ENCODE assay signal across 23 cellular contexts in genomic region chrX:72468607-72469006, GRCh38.
A peak's percentile ranks its signal among the peaks of the same experiment; 100 is the strongest.
DNase-seq lines count a peak whose midpoint lies in the region; ATAC-seq, FAIRE-seq and TF ChIP-seq lines count a peak whose summit lies in the region.
"Had no signal": no experiment of that assay in that cellular context is flagged by ENCODE, and none has a peak within 500 bp of the region (broad histone marks: within the 10 kb centered on the region; RNA-seq: fewer than 3 reads in every experiment).

No MANE protein-coding gene starts in this region.

- 66% methylated on average over 2 of the region's 2 CpGs for WGBS in A549 (ENCODE audit: missing lambda C conversion rate)
- WGBS in K562 (ENCODE audit: insufficient coverage, low coverage, missing lambda C conversion rate) = 31% methylated on average over 2 of the region's 2 CpGs

- H3K4me3 ChIP-seq in A549 = no peak overlapping the region
- no peak overlapping the region for H3K4me3 ChIP-seq in astrocyte (ENCODE audit: insufficient read depth, low read depth, low read length)
- H3K4me3 ChIP-seq in K562 = no peak overlapping the region
- H3K4me3 ChIP-seq: BLaER1 had no signal

- H2AFZ ChIP-seq in astrocyte (ENCODE audit: low read depth, low read length) = no peak overlapping the region
- H2AFZ ChIP-seq in K562 (ENCODE audit: low read depth, low read length) = no peak overlapping the region

- H3K27me3 ChIP-seq in astrocyte (ENCODE audit: insufficient read depth, low read length) (no peaks in the 10 kb centered on the region), K562 (ENCODE audit: control insufficient read depth in 2 of 2, insufficient read depth in 2 of 2, low read length in 2 of 2) (no peaks in the 10 kb centered on the region)
- H3K27me3 ChIP-seq: BE2C had no signal

- in situ Hi-C loops in K562 (cut with MboI) = no loop called here

- H3K36me3 Mint-ChIP-seq in astrocyte (ENCODE audit: low read depth, unreplicated experiment) = peaks cover 1% of the 10 kb centered on the region

- H3K9me3 ChIP-seq in A549 = no peaks in the 10 kb centered on the region
- H3K9me3 ChIP-seq in astrocyte (ENCODE audit: insufficient read depth, low read depth, low read length) = no peaks in the 10 kb centered on the region
- H3K9me3 ChIP-seq in K562 (replicated peaks; ENCODE audit: control insufficient read depth, insufficient read depth, low read depth, low read length) = no peaks in the 10 kb centered on the region; the same call in 1 of the 2 replicates
- H3K9me3 ChIP-seq: BE2C, BLaER1 had no signal

- no peaks in the 10 kb centered on the region for H3K9me1 ChIP-seq in K562 (ENCODE audit: control insufficient read depth, insufficient read depth, low read length)

- no peak overlapping the region for H3K9ac ChIP-seq in astrocyte (ENCODE audit: low read length)
- no peak overlapping the region for H3K9ac ChIP-seq in K562 (ENCODE audit: insufficient read depth in 1 of 2, low read depth in 2 of 2, low read length in 2 of 2)
- H3K9ac ChIP-seq: BLaER1 had no signal

- H3K9me3 Mint-ChIP-seq in astrocyte (ENCODE audit: unreplicated experiment) = no peaks in the 10 kb centered on the region
- H3K9me3 Mint-ChIP-seq: CD8-positive, alpha-beta memory T cell had no signal

- no peak for TF ChIP-seq CTCF in A549 (IDR thresholded peaks at IDR 0.05)
- no peak for TF ChIP-seq CTCF in astrocyte (IDR thresholded peaks at IDR 0.05; ENCODE audit: insufficient read depth, low read depth, low read length)
- no peak for TF ChIP-seq CTCF in K562 (IDR thresholded peaks at IDR 0.05 in 2 of 3, conservative IDR thresholded peaks at IDR 0.05 in 1 of 3; ENCODE audit: insufficient read depth in 2 of 3, low read depth in 1 of 3, low read length in 3 of 3)

- no peaks in the 10 kb centered on the region for H3K4me1 ChIP-seq in A549
- no peaks in the 10 kb centered on the region for H3K4me1 ChIP-seq in astrocyte (ENCODE audit: insufficient read depth, low read length)
- H3K4me1 ChIP-seq in K562 (replicated peaks in 1 of 2; ENCODE audit: control insufficient read depth in 2 of 2, insufficient read depth in 2 of 2, low read length in 2 of 2) = peaks cover 0 to 17% of the 10 kb centered on the region in 2 experiments; a peak in 2 of 5 replicates
- H3K4me1 ChIP-seq: BE2C, BLaER1 had no signal

- H3K36me3 ChIP-seq in astrocyte (ENCODE audit: insufficient read depth, low read length) = no peaks in the 10 kb centered on the region
- no peaks in the 10 kb centered on the region; the same call in 2 of the 3 replicates for H3K36me3 ChIP-seq in K562 (ENCODE audit: control insufficient read depth, insufficient read depth, low read length)
- H3K36me3 ChIP-seq: BE2C had no signal

- H3K79me2 ChIP-seq in astrocyte (ENCODE audit: insufficient read depth, low read length) (no peaks in the 10 kb centered on the region), K562 (ENCODE audit: control insufficient read depth, insufficient read depth, low read length) (no peaks in the 10 kb centered on the region)

- POLR2A ChIA-PET in A549 (lab: Yijun Ruan, JAX) (no interaction called here), K562 (lab: Yijun Ruan, JAX) (no interaction called here)

- FAIRE-seq in A549 (lab: Jason Lieb, UNC) (peak; percentile 59), astrocyte (lab: Jason Lieb, UNC) (peak; percentile 94), K562 (lab: Jason Lieb, UNC) (no peak)
- FAIRE-seq: GM12891 had no signal

- ATAC-seq in A549 (no peak), K562 (no peak), HG03095 (IDR thresholded peaks at IDR 0.05; ENCODE audit: unreplicated experiment) (no peak)

- no TSS peak for BruUV-seq in K562 (replicated peaks; lab: Mats Ljungman, UMichigan)

- no peak for DNase-seq in A549 (ENCODE audit: low read depth in 1 of 2, low spot score in 1 of 2)
- no peak for DNase-seq in astrocyte (ENCODE audit: low read depth)
- DNase-seq in K562 (ENCODE audit: extremely low read depth in 1 of 4, low spot score in 3 of 4) = no peak
- no peak for DNase-seq in NCI-H2107 (lab: John Stamatoyannopoulos, UW)
- DNase-seq: ACHN; BE2C; C1 segment of cervical spinal cord; CD4-positive, alpha-beta memory T cell; CD4-positive, CD25-positive, alpha-beta regulatory T cell; CD8-positive, alpha-beta memory T cell; COR-L47; DMS 273 treated with DMSO at 0.1 percent for 48 hours; DMS153; DMS53; DMS79; DND-41; EL; GDM1 had no signal

- CTCF ChIA-PET in A549 (lab: Yijun Ruan, JAX) (no interaction called here), K562 (lab: Yijun Ruan, JAX; ENCODE audit: low intra/inter-chr PET ratio) (no interaction called here)

- H4K20me1 ChIP-seq in astrocyte (ENCODE audit: insufficient read depth, low read length) = no peaks in the 10 kb centered on the region
- H4K20me1 ChIP-seq in K562 (replicated peaks; ENCODE audit: control insufficient read depth, insufficient read depth, low read length) = no peaks in the 10 kb centered on the region
- H4K20me1 ChIP-seq: BLaER1 had no signal

- H3K27me3 Mint-ChIP-seq in astrocyte (ENCODE audit: low read depth, unreplicated experiment) = no peaks in the 10 kb centered on the region
- H3K27me3 Mint-ChIP-seq: CD4-positive, alpha-beta memory T cell; CD4-positive, CD25-positive, alpha-beta regulatory T cell had no signal

- no peak for TF ChIP-seq POLR2A in A549 (IDR thresholded peaks at IDR 0.05; ENCODE audit: low read length)
- no peak for TF ChIP-seq POLR2A in K562 (conservative IDR thresholded peaks at IDR 0.05)

- H3K4me3 Mint-ChIP-seq in astrocyte (ENCODE audit: unreplicated experiment) = no peak overlapping the region
- H3K4me3 Mint-ChIP-seq: CD14-positive monocyte; CD4-positive, alpha-beta memory T cell; CD4-positive, CD25-positive, alpha-beta regulatory T cell; CD8-positive, alpha-beta memory T cell had no signal

- H3K4me2 ChIP-seq in A549 (no peak overlapping the region), astrocyte (ENCODE audit: low read length) (no peak overlapping the region), K562 (ENCODE audit: insufficient read depth, low read length) (no peak overlapping the region)
- H3K4me2 ChIP-seq: BLaER1 had no signal

- H3K4me1 Mint-ChIP-seq in astrocyte (ENCODE audit: low read depth, unreplicated experiment) = no peaks in the 10 kb centered on the region
- H3K4me1 Mint-ChIP-seq: CD14-positive monocyte; CD8-positive, alpha-beta memory T cell had no signal

- H3K27ac Mint-ChIP-seq in astrocyte (ENCODE audit: unreplicated experiment) = no peak overlapping the region
- H3K27ac Mint-ChIP-seq: CD14-positive monocyte; CD4-positive, CD25-positive, alpha-beta regulatory T cell; CD8-positive, alpha-beta memory T cell had no signal

- no peak for TF ChIP-seq RAD21 in A549 (conservative IDR thresholded peaks at IDR 0.05 in 1 of 2, IDR thresholded peaks at IDR 0.05 in 1 of 2)
- TF ChIP-seq RAD21 in K562 (CRISPR knock-in tag; conservative IDR thresholded peaks at IDR 0.05 in 1 of 2, IDR thresholded peaks at IDR 0.05 in 1 of 2) = no peak

- intact Hi-C loops in K562 (cut with micrococcal nuclease) = no loop called here

- TF ChIP-seq EP300 in A549 (IDR thresholded peaks at IDR 0.05) (no peak), K562 (IDR thresholded peaks at IDR 0.05; ENCODE audit: low read length) (no peak)

- H3K27ac ChIP-seq in A549 = no peak overlapping the region
- no peak overlapping the region for H3K27ac ChIP-seq in astrocyte (ENCODE audit: low read depth, low read length)
- no peak overlapping the region for H3K27ac ChIP-seq in K562 (ENCODE audit: extremely low read depth, low read depth, low read length)
- H3K27ac ChIP-seq: 22Rv1, BLaER1 had no signal

TF ChIP-seq in A549, 52 proteins besides CTCF, POLR2A, EP300 and RAD21 (continues in another document):
- no peak for TF ChIP-seq FOSL2 (IDR thresholded peaks at IDR 0.05)
- TF ChIP-seq FOSL2 (CRISPR knock-in tag; IDR thresholded peaks at IDR 0.05) = no peak
- TF ChIP-seq MYC (IDR thresholded peaks at IDR 0.05; ENCODE audit: borderline replicate concordance, low read length) = no peak
- TF ChIP-seq PHF8 (IDR thresholded peaks at IDR 0.05; ENCODE audit: borderline replicate concordance, low read depth) = no peak
- no peak for TF ChIP-seq RNF2 (IDR thresholded peaks at IDR 0.05; ENCODE audit: borderline replicate concordance, low read depth)
- no peak for TF ChIP-seq RFX5 (IDR thresholded peaks at IDR 0.05)
- no peak for TF ChIP-seq HEYL (CRISPR knock-in tag; IDR thresholded peaks at IDR 0.05)
- no peak for TF ChIP-seq SMC3 (IDR thresholded peaks at IDR 0.05)
- no peak for TF ChIP-seq ESRRA (IDR thresholded peaks at IDR 0.05; ENCODE audit: borderline replicate concordance, low read length)
- TF ChIP-seq HDAC2 (IDR thresholded peaks at IDR 0.05) = no peak
- no peak for TF ChIP-seq MAZ (IDR thresholded peaks at IDR 0.05; ENCODE audit: borderline replicate concordance, low read depth, low read length)
- TF ChIP-seq POLR2AphosphoS2 (conservative IDR thresholded peaks at IDR 0.05; ENCODE audit: low read length) = no peak

TF ChIP-seq in K562, 482 proteins besides CTCF, POLR2A, EP300 and RAD21:
- TF ChIP-seq ZNF24 (IDR thresholded peaks at IDR 0.05) = peak; percentile 78
- no peak for TF ChIP-seq PHF8 (IDR thresholded peaks at IDR 0.05; ENCODE audit: borderline replicate concordance, low read length)
TF ChIP-seq in K562: peak in this region for 1.
